Comparison of ENCODE assay signal across 2 cellular contexts in genomic region chr11:41486436-41486835, GRCh38.
TF ChIP-seq lines count a peak whose summit lies in the region.

No MANE protein-coding gene starts in this region.

TF ChIP-seq in GM23338, 12 proteins besides CTCF, POLR2A, EP300 and RAD21 (continued from another document):
- TF ChIP-seq, protein P1, sequence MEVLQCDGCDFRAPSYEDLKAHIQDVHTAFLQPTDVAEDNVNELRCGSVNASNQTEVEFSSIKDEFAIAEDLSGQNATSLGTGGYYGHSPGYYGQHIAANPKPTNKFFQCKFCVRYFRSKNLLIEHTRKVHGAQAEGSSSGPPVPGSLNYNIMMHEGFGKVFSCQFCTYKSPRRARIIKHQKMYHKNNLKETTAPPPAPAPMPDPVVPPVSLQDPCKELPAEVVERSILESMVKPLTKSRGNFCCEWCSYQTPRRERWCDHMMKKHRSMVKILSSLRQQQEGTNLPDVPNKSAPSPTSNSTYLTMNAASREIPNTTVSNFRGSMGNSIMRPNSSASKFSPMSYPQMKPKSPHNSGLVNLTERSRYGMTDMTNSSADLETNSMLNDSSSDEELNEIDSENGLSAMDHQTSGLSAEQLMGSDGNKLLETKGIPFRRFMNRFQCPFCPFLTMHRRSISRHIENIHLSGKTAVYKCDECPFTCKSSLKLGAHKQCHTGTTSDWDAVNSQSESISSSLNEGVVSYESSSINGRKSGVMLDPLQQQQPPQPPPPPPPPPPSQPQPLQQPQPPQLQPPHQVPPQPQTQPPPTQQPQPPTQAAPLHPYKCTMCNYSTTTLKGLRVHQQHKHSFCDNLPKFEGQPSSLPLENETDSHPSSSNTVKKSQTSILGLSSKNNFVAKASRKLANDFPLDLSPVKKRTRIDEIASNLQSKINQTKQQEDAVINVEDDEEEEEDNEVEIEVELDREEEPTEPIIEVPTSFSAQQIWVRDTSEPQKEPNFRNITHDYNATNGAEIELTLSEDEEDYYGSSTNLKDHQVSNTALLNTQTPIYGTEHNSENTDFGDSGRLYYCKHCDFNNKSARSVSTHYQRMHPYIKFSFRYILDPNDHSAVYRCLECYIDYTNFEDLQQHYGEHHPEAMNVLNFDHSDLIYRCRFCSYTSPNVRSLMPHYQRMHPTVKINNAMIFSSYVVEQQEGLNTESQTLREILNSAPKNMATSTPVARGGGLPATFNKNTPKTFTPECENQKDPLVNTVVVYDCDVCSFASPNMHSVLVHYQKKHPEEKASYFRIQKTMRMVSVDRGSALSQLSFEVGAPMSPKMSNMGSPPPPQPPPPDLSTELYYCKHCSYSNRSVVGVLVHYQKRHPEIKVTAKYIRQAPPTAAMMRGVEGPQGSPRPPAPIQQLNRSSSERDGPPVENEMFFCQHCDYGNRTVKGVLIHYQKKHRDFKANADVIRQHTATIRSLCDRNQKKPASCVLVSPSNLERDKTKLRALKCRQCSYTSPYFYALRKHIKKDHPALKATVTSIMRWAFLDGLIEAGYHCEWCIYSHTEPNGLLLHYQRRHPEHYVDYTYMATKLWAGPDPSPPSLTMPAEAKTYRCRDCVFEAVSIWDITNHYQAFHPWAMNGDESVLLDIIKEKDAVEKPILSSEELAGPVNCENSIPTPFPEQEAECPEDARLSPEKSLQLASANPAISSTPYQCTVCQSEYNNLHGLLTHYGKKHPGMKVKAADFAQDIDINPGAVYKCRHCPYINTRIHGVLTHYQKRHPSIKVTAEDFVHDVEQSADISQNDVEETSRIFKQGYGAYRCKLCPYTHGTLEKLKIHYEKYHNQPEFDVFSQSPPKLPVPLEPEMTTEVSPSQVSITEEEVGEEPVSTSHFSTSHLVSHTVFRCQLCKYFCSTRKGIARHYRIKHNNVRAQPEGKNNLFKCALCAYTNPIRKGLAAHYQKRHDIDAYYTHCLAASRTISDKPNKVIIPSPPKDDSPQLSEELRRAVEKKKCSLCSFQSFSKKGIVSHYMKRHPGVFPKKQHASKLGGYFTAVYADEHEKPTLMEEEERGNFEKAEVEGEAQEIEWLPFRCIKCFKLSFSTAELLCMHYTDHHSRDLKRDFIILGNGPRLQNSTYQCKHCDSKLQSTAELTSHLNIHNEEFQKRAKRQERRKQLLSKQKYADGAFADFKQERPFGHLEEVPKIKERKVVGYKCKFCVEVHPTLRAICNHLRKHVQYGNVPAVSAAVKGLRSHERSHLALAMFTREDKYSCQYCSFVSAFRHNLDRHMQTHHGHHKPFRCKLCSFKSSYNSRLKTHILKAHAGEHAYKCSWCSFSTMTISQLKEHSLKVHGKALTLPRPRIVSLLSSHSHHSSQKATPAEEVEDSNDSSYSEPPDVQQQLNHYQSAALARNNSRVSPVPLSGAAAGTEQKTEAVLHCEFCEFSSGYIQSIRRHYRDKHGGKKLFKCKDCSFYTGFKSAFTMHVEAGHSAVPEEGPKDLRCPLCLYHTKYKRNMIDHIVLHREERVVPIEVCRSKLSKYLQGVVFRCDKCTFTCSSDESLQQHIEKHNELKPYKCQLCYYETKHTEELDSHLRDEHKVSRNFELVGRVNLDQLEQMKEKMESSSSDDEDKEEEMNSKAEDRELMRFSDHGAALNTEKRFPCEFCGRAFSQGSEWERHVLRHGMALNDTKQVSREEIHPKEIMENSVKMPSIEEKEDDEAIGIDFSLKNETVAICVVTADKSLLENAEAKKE (CRISPR knock-in tag; IDR thresholded peaks at IDR 0.05): no peak
- TF ChIP-seq, protein P2, sequence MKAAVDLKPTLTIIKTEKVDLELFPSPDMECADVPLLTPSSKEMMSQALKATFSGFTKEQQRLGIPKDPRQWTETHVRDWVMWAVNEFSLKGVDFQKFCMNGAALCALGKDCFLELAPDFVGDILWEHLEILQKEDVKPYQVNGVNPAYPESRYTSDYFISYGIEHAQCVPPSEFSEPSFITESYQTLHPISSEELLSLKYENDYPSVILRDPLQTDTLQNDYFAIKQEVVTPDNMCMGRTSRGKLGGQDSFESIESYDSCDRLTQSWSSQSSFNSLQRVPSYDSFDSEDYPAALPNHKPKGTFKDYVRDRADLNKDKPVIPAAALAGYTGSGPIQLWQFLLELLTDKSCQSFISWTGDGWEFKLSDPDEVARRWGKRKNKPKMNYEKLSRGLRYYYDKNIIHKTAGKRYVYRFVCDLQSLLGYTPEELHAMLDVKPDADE (IDR thresholded peaks at IDR 0.05): no peak
- no peak for TF ChIP-seq ZNF331 (CRISPR knock-in tag; IDR thresholded peaks at IDR 0.05; ENCODE audit: low read depth)
- no peak for TF ChIP-seq EZH2phosphoT487 (IDR thresholded peaks at IDR 0.05; ENCODE audit: unreplicated experiment)
- TF ChIP-seq NANOG (IDR thresholded peaks at IDR 0.05; ENCODE audit: borderline replicate concordance): no peak
- TF ChIP-seq CREB1 (CRISPR knock-in tag; IDR thresholded peaks at IDR 0.05; ENCODE audit: low read depth): no peak
- no peak for TF ChIP-seq STAT1 (IDR thresholded peaks at IDR 0.05; ENCODE audit: unreplicated experiment)
- TF ChIP-seq JUNB (IDR thresholded peaks at IDR 0.05; ENCODE audit: unreplicated experiment): no peak
- no peak for TF ChIP-seq REST (IDR thresholded peaks at IDR 0.05; ENCODE audit: unreplicated experiment)
- TF ChIP-seq POLR2AphosphoS5 (IDR thresholded peaks at IDR 0.05; ENCODE audit: low read depth): no peak

TF ChIP-seq in WTC11, 78 proteins besides CTCF, POLR2A, EP300 and RAD21 (continued from another document):
- TF ChIP-seq, protein P3, sequence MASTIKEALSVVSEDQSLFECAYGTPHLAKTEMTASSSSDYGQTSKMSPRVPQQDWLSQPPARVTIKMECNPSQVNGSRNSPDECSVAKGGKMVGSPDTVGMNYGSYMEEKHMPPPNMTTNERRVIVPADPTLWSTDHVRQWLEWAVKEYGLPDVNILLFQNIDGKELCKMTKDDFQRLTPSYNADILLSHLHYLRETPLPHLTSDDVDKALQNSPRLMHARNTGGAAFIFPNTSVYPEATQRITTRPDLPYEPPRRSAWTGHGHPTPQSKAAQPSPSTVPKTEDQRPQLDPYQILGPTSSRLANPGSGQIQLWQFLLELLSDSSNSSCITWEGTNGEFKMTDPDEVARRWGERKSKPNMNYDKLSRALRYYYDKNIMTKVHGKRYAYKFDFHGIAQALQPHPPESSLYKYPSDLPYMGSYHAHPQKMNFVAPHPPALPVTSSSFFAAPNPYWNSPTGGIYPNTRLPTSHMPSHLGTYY (CRISPR knock-in tag; IDR thresholded peaks at IDR 0.05): no peak
